Comparison of ENCODE assay signal across 9 cellular contexts in genomic region chr2:219475697-219476604, GRCh38. TPM values are rescaled to one million over a fixed set of nuclear protein-coding genes. Genes with fewer than 3 reads are reported as not detected.
DNase-seq lines count a peak whose midpoint lies in the region; ATAC-seq and TF ChIP-seq lines count a peak whose summit lies in the region.
"Had no signal": no experiment of that assay in that cellular context is flagged by ENCODE, and none has a peak within 500 bp of the region (broad histone marks: within the 10 kb centered on the region; RNA-seq: fewer than 3 reads in every experiment).

No MANE protein-coding gene starts in this region.

- H3K9me3 Mint-ChIP-seq in CD4-positive, alpha-beta T cell, result no peaks in the 10 kb centered on the region
- H3K9me3 Mint-ChIP-seq in natural killer cell, result no peaks in the 10 kb centered on the region

- H3K4me1 Mint-ChIP-seq in CD4-positive, alpha-beta T cell (ENCODE audit: low read depth), result peaks cover 5% of the 10 kb centered on the region
- H3K4me1 Mint-ChIP-seq in natural killer cell, result peaks cover 5% of the 10 kb centered on the region in 2 donors

- CTCF ChIA-PET in CD4-positive, alpha-beta T cell (lab: Charles Lee), result interaction anchor here (1.8 kb wide), 1 partner anchor 54 kb away, joined by 5 read pairs; no protein-coding TSS in a partner anchor

- peak; percentile 29 to 65 (median 45) for DNase-seq in CD4-positive, alpha-beta T cell
- DNase-seq in NCI-H748 treated with DMSO at 0.1 percent for 48 hours (lab: John Stamatoyannopoulos, UW) (peak; percentile 8), esophagus squamous epithelium (lab: John Stamatoyannopoulos, UW) (no peak), natural killer cell (peak; percentile 31), testis (peak; percentile 85)
- DNase-seq in activated CD8-positive, alpha-beta memory T cell treated with anti-CD3 and anti-CD28 coated beads, Interleukin-2, amount 50 U/mL, for 48 hours, result peak; percentile 89

- H3K4me1 ChIP-seq in esophagus squamous epithelium (peaks cover 0 to 18% (median 7%) of the 10 kb centered on the region in 3 donors), testis (peaks cover 9% of the 10 kb centered on the region)

- WGBS in esophagus squamous epithelium, 2 donors, result 6 to 25% methylated on average over 6 to 9 of the region's 14 CpGs
- 36 to 47% methylated on average over 14 of the region's 14 CpGs for WGBS in testis, 2 donors

- no peaks in the 10 kb centered on the region for H3K36me3 ChIP-seq in esophagus squamous epithelium
- no peaks in the 10 kb centered on the region for H3K36me3 ChIP-seq in testis (ENCODE audit: low read depth, missing control alignments)

- H3K9me3 ChIP-seq in CD4-positive, alpha-beta T cell (ENCODE audit: control insufficient read depth, low read length), result no peaks in the 10 kb centered on the region
- no peaks in the 10 kb centered on the region for H3K9me3 ChIP-seq in esophagus squamous epithelium
- H3K9me3 ChIP-seq in testis, result no peaks in the 10 kb centered on the region

- POLR2A ChIA-PET in CD4-positive, alpha-beta T cell (lab: Charles Lee), result no interaction called here

- peaks cover 10% of the 10 kb centered on the region for H3K27me3 Mint-ChIP-seq in CD4-positive, alpha-beta T cell
- peaks cover 6 to 8% of the 10 kb centered on the region in 2 donors for H3K27me3 Mint-ChIP-seq in natural killer cell (ENCODE audit: low read depth in 2 of 2)

- peak; percentile 61 for TF ChIP-seq CTCF in CD4-positive, alpha-beta T cell (IDR thresholded peaks at IDR 0.05)
- peak; percentile 57 to 84 (median 78) for TF ChIP-seq CTCF in esophagus squamous epithelium (IDR thresholded peaks at IDR 0.05)
- TF ChIP-seq CTCF in natural killer cell (IDR thresholded peaks at IDR 0.05), result peak; percentile 61
- peak; percentile 75 to 84 (median 79) for TF ChIP-seq CTCF in testis (IDR thresholded peaks at IDR 0.05)

- no peak for TF ChIP-seq POLR2A in esophagus squamous epithelium (IDR thresholded peaks at IDR 0.05)
- TF ChIP-seq POLR2A in testis (IDR thresholded peaks at IDR 0.05), result no peak

- H3K36me3 Mint-ChIP-seq in CD4-positive, alpha-beta T cell (ENCODE audit: low read depth), result no peaks in the 10 kb centered on the region
- H3K36me3 Mint-ChIP-seq in natural killer cell, result no peaks in the 10 kb centered on the region

- no peaks in the 10 kb centered on the region for H3K27me3 ChIP-seq in CD4-positive, alpha-beta T cell (ENCODE audit: control insufficient read depth, insufficient read depth, low read length)
- peaks cover 0 to 28% (median 0%) of the 10 kb centered on the region in 4 donors for H3K27me3 ChIP-seq in esophagus squamous epithelium
- H3K27me3 ChIP-seq in testis, result no peaks in the 10 kb centered on the region

- peak overlapping the region in 1 of 4 donors; percentile 12 for H3K4me3 ChIP-seq in esophagus squamous epithelium
- H3K4me3 ChIP-seq in testis, result no peak overlapping the region

- ATAC-seq in CD4-positive, alpha-beta T cell (ENCODE audit: poor library complexity), result peak; percentile 77
- ATAC-seq in GM21515 (IDR thresholded peaks at IDR 0.05; ENCODE audit: unreplicated experiment), result peak; percentile 57
- ATAC-seq in natural killer cell, result peak in 2 of 3 donors; percentile 60 to 78
- ATAC-seq in GM21619 (IDR thresholded peaks at IDR 0.05; ENCODE audit: unreplicated experiment), result no peak

- no peak overlapping the region for H3K27ac ChIP-seq in CD4-positive, alpha-beta T cell (ENCODE audit: low read depth, low read length)
- peak overlapping the region in 1 of 4 donors; percentile 36 for H3K27ac ChIP-seq in esophagus squamous epithelium
- H3K27ac ChIP-seq in testis, result no peak overlapping the region

- H3K4me3 Mint-ChIP-seq in CD4-positive, alpha-beta T cell, result no peak overlapping the region
- no peak overlapping the region for H3K4me3 Mint-ChIP-seq in natural killer cell

- intact Hi-C loops in CD4-positive, alpha-beta T cell (cut with DNase I, micrococcal nuclease), result loop anchor here (1.0 kb wide), 2 partner anchors 53 to 54 kb away; no protein-coding TSS in a partner anchor
- intact Hi-C loops in esophagus squamous epithelium (cut with DNase I) (loop anchor here (5.0 kb wide), 1 partner anchor 46 kb away; no protein-coding TSS in a partner anchor), natural killer cell (cut with micrococcal nuclease) (loop anchor here (5.0 kb wide), 1 partner anchor 56 kb away; no protein-coding TSS in a partner anchor), testis (cut with DNase I; ENCODE audit: low total_unique reads) (loop anchor here (10.0 kb wide), 1 partner anchor 49 kb away; no protein-coding TSS in a partner anchor)

- H3K27ac Mint-ChIP-seq in CD4-positive, alpha-beta T cell, result no peak overlapping the region
- no peak overlapping the region for H3K27ac Mint-ChIP-seq in natural killer cell

RNA-seq across cellular contexts. Expression of gene GMPPA, which starts 22.7 kb away (rescaled TPM):
- 10 to 100 TPM; 13.3 to 14.4 TPM for total RNA-seq in CD4-positive, alpha-beta T cell
- 10 to 100 TPM; 18.1 to 31.1 (median 26.4) TPM for total RNA-seq in esophagus squamous epithelium
- total RNA-seq in natural killer cell, result 10 to 100 TPM; 27.6 to 36.3 (median 33.8) TPM
- total RNA-seq in testis, result 10 to 100 TPM; 24.6 to 28.3 TPM
- polyA plus RNA-seq in testis (ENCODE audit: insufficient read depth, low read depth, low replicate concordance), result 19.6 TPM

RNA-seq across cellular contexts. Expression of gene ASIC4, which starts 38.3 kb away (rescaled TPM):
- total RNA-seq in CD4-positive, alpha-beta T cell, result under 1 TPM; 0.08 to 0.17 TPM
- total RNA-seq in esophagus squamous epithelium (not detected), natural killer cell (under 1 TPM in 2 of 3 donors, not detected in 1; 0.12 to 0.20 TPM), testis (1 to 10 TPM; 2.0 to 4.6 TPM)
- polyA plus RNA-seq in testis (ENCODE audit: insufficient read depth, low read depth, low replicate concordance), result 1.5 TPM
- total RNA-seq: subcutaneous adipose tissue had no signal

RNA-seq across cellular contexts. Expression of gene SPEG, which starts 41.3 kb away (rescaled TPM):
- 10 to 100 TPM; 15.3 to 17.7 TPM for total RNA-seq in CD4-positive, alpha-beta T cell
- total RNA-seq in esophagus squamous epithelium, result 10 to 100 TPM in 1 of 4 donors, 1 to 10 TPM in 3; 3.8 to 29.0 (median 5.0) TPM
- total RNA-seq in natural killer cell, result 1 to 10 TPM in 2 of 3 donors, under 1 TPM in 1; 0.35 to 1.5 (median 1.2) TPM
- total RNA-seq in testis, result 10 to 100 TPM; 23.0 to 24.3 TPM
- polyA plus RNA-seq in testis (ENCODE audit: insufficient read depth, low read depth, low replicate concordance), result 16.0 TPM

RNA-seq across cellular contexts. Expression of gene DES, which starts 57.8 kb away (rescaled TPM):
- total RNA-seq in CD4-positive, alpha-beta T cell, result not detected
- total RNA-seq in esophagus squamous epithelium (1,000 to 10,000 TPM in 1 of 4 donors, 100 to 1,000 TPM in 3; 120 to 2,698 (median 303) TPM), natural killer cell (not detected), testis (10 to 100 TPM; 17.6 to 33.3 TPM)
- 199 TPM for polyA plus RNA-seq in testis (ENCODE audit: insufficient read depth, low read depth, low replicate concordance)
